In the genomic region with DNA sequence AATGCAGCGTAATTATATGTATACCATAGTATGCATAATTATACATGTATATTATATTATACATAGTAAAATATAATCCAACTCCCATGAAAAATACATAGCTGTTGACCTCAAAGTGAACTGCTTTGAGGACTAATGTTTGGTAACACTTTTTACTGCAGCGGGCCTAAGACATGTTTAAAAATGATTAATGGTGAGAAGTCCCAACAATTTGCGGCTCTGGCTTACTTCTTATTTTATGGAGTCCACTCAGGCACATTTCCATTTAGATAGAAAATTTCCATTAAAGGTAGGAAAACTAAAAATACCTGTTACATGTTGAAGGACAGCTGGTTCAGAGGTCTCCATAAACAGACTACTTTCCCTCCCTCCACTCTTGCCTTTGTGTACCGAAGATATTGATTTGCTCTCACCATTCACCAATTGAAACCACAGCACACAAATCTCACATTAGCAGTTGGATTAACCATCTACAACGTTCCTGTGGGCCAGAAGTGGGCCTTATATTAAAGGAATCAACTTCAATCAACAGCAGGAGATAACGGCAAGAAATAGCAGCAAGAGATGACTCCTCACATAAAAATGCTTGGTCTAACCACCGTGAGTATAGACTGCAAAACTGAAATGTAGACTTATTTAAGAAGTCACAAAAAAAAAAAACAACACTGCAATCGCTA, we compare ENCODE assay signal across 19 cellular contexts. TPM values are rescaled to one million over a fixed set of nuclear protein-coding genes. Genes with fewer than 3 reads are reported as not detected.
DNase-seq lines count a peak whose midpoint lies in the region; ATAC-seq and TF ChIP-seq lines count a peak whose summit lies in the region.
"Had no signal": no experiment of that assay in that cellular context is flagged by ENCODE, and none has a peak within 500 bp of the region (broad histone marks: within the 10 kb centered on the region; RNA-seq: fewer than 3 reads in every experiment).

No MANE protein-coding gene starts in this region.

- H3K4me3 ChIP-seq in adipocyte (ENCODE audit: low read length) (no peak overlapping the region), uterus (no peak overlapping the region), left ventricle myocardium inferior (no peak overlapping the region)
- H3K4me3 ChIP-seq: hepatocyte, Peyer's patch, upper lobe of left lung had no signal

- no peak overlapping the region for H3K27ac Mint-ChIP-seq in T-helper 17 cell
- H3K27ac Mint-ChIP-seq: activated T-cell treated with anti-CD3 and anti-CD28 coated beads, Interleukin-2, amount 50 U/mL, for 72 hours had no signal

- ATAC-seq in left lobe of liver = peak; percentile 93
- ATAC-seq in T-helper 17 cell = no peak
- ATAC-seq: activated T-cell treated with anti-CD3 and anti-CD28 coated beads, Interleukin-2, amount 50 U/mL, for 72 hours had no signal

- peaks cover 3% of the 10 kb centered on the region for H3K36me3 Mint-ChIP-seq in T-helper 17 cell (ENCODE audit: low read depth)

- no peak for TF ChIP-seq POLR2A in uterus (IDR thresholded peaks at IDR 0.05)

- peaks cover 6% of the 10 kb centered on the region for H3K4me1 Mint-ChIP-seq in T-helper 17 cell

- H3K36me3 ChIP-seq in adipocyte (ENCODE audit: control insufficient read depth, insufficient read depth, low read length, severe bottlenecking) (no peaks in the 10 kb centered on the region), uterus (no peaks in the 10 kb centered on the region), left ventricle myocardium inferior (no peaks in the 10 kb centered on the region)
- H3K36me3 ChIP-seq: neutrophil, Peyer's patch, upper lobe of left lung had no signal

- H3K4me1 ChIP-seq in adipocyte (ENCODE audit: control insufficient read depth, insufficient read depth, low read length) (peaks cover 29% of the 10 kb centered on the region), uterus (peaks cover 8 to 10% of the 10 kb centered on the region in 2 donors), left ventricle myocardium inferior (peaks cover 7% of the 10 kb centered on the region)
- H3K4me1 ChIP-seq: upper lobe of left lung had no signal

- H3K9ac ChIP-seq in adipocyte (ENCODE audit: low read length) = no peak overlapping the region

- DNase-seq in NCI-H748 (lab: John Stamatoyannopoulos, UW; ENCODE audit: unreplicated experiment) (peak; percentile 15), NCI-H748 treated with DMSO at 0.1 percent for 48 hours (lab: John Stamatoyannopoulos, UW) (no peak), adipocyte (ENCODE audit: low read depth) (peak; percentile 31), left lobe of liver (ENCODE audit: low spot score) (no peak), uterus (no peak), left ventricle myocardium inferior (no peak), T-helper 17 cell (no peak)
- no peak for DNase-seq in activated CD4-positive, alpha-beta T cell treated with anti-CD3 and anti-CD28 coated beads, Interleukin-2, amount 50 U/mL, for 48 hours
- DNase-seq: activated CD4-positive, alpha-beta T cell treated with anti-CD3 and anti-CD28 coated beads for 48 hours; activated T-cell treated with anti-CD3 and anti-CD28 coated beads, Interleukin-2, amount 50 U/mL, for 72 hours; aorta; DMS 273 treated with DMSO at 0.1 percent for 48 hours; NCI-H446 treated with DMSO at 0.1 percent for 48 hours; Peyer's patch; stimulated activated CD4-positive, alpha-beta T cell treated with anti-CD3 and anti-CD28 coated beads, Interleukin-2, amount 100 ng/mL, for 24 hours; T-helper 2 cell; upper lobe of left lung had no signal

- peak overlapping the region; percentile 93 to 96 for H3K27ac ChIP-seq in uterus
- no peak overlapping the region for H3K27ac ChIP-seq in left ventricle myocardium inferior (replicated peaks)
- H3K27ac ChIP-seq: hepatocyte, neutrophil, Peyer's patch, upper lobe of left lung had no signal

- H3K4me3 Mint-ChIP-seq in T-helper 17 cell = no peak overlapping the region
- H3K4me3 Mint-ChIP-seq: activated T-cell treated with anti-CD3 and anti-CD28 coated beads, Interleukin-2, amount 50 U/mL, for 72 hours had no signal

- no peak for TF ChIP-seq CTCF in uterus (IDR thresholded peaks at IDR 0.05)
- TF ChIP-seq CTCF in left ventricle myocardium inferior (IDR thresholded peaks at IDR 0.05; ENCODE audit: borderline replicate concordance) = no peak

- peaks cover 21% of the 10 kb centered on the region for H3K27me3 Mint-ChIP-seq in T-helper 17 cell

- intact Hi-C loops in uterus (cut with DNase I; ENCODE audit: low total_unique reads) = no loop called here
- intact Hi-C loops in left ventricle myocardium inferior (cut with micrococcal nuclease) = no loop called here

- no peaks in the 10 kb centered on the region for H3K27me3 ChIP-seq in adipocyte (replicated peaks; ENCODE audit: control insufficient read depth, insufficient read depth, low read length)
- H3K27me3 ChIP-seq in uterus = no peaks in the 10 kb centered on the region
- H3K27me3 ChIP-seq in left ventricle myocardium inferior (ENCODE audit: low read depth) = no peaks in the 10 kb centered on the region
- H3K27me3 ChIP-seq: hepatocyte, neutrophil, Peyer's patch, upper lobe of left lung had no signal

- H3K9me3 ChIP-seq in adipocyte (ENCODE audit: control insufficient read depth, low read length) = no peaks in the 10 kb centered on the region
- H3K9me3 ChIP-seq in uterus = no peaks in the 10 kb centered on the region
- H3K9me3 ChIP-seq in left ventricle myocardium inferior (replicated peaks) = no peaks in the 10 kb centered on the region
- H3K9me3 ChIP-seq in T-helper 17 cell (ENCODE audit: control insufficient read depth, low read length, poor library complexity, severe bottlenecking) = no peaks in the 10 kb centered on the region
- H3K9me3 ChIP-seq: neutrophil, Peyer's patch, upper lobe of left lung had no signal

RNA-seq across cellular contexts. Expression of a gene that starts 14.1 kb away (rescaled TPM):
- total RNA-seq in left lobe of liver (9.3 TPM), uterus (10 to 100 TPM in 3 of 4 donors, 1 to 10 TPM in 1; 5.6 to 60.9 (median 15.9) TPM), left ventricle myocardium inferior (3.1 TPM), T-helper 17 cell (1 to 10 TPM; 6.5 to 8.3 TPM)

Comparison
In these comparisons a context has a peak if more than half of its experiments do, and no peak if none do; other contexts are left out.
1. DNase-seq: peak in NCI-H748 (single experiment) and adipocyte (single experiment); none in NCI-H748 treated with DMSO at 0.1 percent for 48 hours (single experiment), left lobe of liver (single experiment), uterus (0 of 2), left ventricle myocardium inferior (single experiment), activated CD4-positive, alpha-beta T cell treated with anti-CD3 and anti-CD28 coated beads, Interleukin-2, amount 50 U/mL, for 48 hours (0 of 2) and T-helper 17 cell (0 of 3).